9 cellular contexts compared by ENCODE assay signal in the genomic region with DNA sequence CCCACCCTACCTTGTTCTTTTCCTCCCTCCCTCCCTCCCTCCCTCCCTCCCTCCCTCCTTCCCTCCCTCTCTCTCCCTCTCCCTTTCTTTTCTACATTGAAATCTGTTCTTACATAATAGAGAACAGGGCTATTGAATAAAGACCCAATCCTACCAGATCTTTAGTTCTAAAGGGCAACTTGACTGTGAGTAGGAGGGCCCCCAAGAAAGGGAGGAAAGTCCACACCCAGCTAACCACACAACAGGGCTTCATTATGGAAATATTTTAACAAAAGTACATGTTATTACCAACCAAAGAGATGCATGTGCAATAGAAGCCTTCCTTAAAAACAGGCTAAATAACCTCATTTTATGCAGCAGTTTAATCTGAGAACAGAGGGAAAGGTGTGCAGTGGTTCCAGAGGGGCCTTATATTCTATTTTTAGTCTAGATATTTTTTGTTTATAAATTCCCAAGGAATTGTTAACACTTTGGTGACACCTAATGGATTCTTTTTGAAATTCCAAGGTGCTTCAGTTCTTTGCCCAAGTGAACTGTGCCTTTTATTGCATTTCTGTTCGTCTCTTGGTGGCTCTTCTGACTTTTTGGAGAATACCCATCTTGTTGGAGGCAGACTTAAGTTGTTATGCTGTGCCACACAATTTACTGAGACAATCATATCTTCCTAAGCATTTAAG.
DNase-seq lines count a peak whose midpoint lies in the region; ATAC-seq and TF ChIP-seq lines count a peak whose summit lies in the region.
"Had no signal": no experiment of that assay in that cellular context is flagged by ENCODE, and none has a peak within 500 bp of the region (broad histone marks: within the 10 kb centered on the region; RNA-seq: fewer than 3 reads in every experiment).

No MANE protein-coding gene starts in this region.

- peaks cover 73% of the 10 kb centered on the region for H3K4me1 Mint-ChIP-seq in activated T-helper 1 cell treated with anti-CD3 and anti-CD28 coated beads, Interleukin-12 subunit alpha, Interleukin-12 subunit beta, Interleukin-2, Interleukin-4 antibody, amounts not matched to agents 30 ng/mL and 10 ng/mL and 1 ng/mL, durations not matched to agents 14 hours and 24 hours and 36 hours (ENCODE audit: low read depth)

- H3K27ac ChIP-seq in effector memory CD4-positive, alpha-beta T cell (ENCODE audit: insufficient read depth, low read length, poor library complexity, severe bottlenecking) = peak overlapping the region; percentile 27
- H3K27ac ChIP-seq in neutrophil = peak overlapping the region; percentile 95

- no peak for ATAC-seq in GM21723 (IDR thresholded peaks at IDR 0.05; ENCODE audit: unreplicated experiment)

- H3K36me3 Mint-ChIP-seq in activated T-helper 1 cell treated with anti-CD3 and anti-CD28 coated beads, Interleukin-12 subunit alpha, Interleukin-12 subunit beta, Interleukin-2, Interleukin-4 antibody, amounts not matched to agents 30 ng/mL and 10 ng/mL and 1 ng/mL, durations not matched to agents 14 hours and 24 hours and 36 hours (ENCODE audit: low read depth) = peaks cover 42% of the 10 kb centered on the region

- no peaks in the 10 kb centered on the region for H3K9me3 Mint-ChIP-seq in activated T-helper 1 cell treated with anti-CD3 and anti-CD28 coated beads, Interleukin-12 subunit alpha, Interleukin-12 subunit beta, Interleukin-2, Interleukin-4 antibody, amounts not matched to agents 30 ng/mL and 10 ng/mL and 1 ng/mL, durations not matched to agents 14 hours and 24 hours and 36 hours
- H3K9me3 Mint-ChIP-seq: activated B cell treated with CpG ODN at 0.5 μM for 24 hours had no signal

- H3K27me3 Mint-ChIP-seq in activated T-helper 1 cell treated with anti-CD3 and anti-CD28 coated beads, Interleukin-12 subunit alpha, Interleukin-12 subunit beta, Interleukin-2, Interleukin-4 antibody, amounts not matched to agents 30 ng/mL and 10 ng/mL and 1 ng/mL, durations not matched to agents 14 hours and 24 hours and 36 hours (ENCODE audit: insufficient read depth) = no peaks in the 10 kb centered on the region
- H3K27me3 Mint-ChIP-seq: activated B cell treated with CpG ODN at 0.5 μM for 24 hours had no signal

- no peak overlapping the region for H3K4me3 Mint-ChIP-seq in activated T-helper 1 cell treated with anti-CD3 and anti-CD28 coated beads, Interleukin-12 subunit alpha, Interleukin-12 subunit beta, Interleukin-2, Interleukin-4 antibody, amounts not matched to agents 30 ng/mL and 10 ng/mL and 1 ng/mL, durations not matched to agents 14 hours and 24 hours and 36 hours
- H3K4me3 Mint-ChIP-seq: activated B cell treated with CpG ODN at 0.5 μM for 24 hours had no signal

- intact Hi-C loops in activated T-helper 1 cell treated with anti-CD3 and anti-CD28 coated beads, Interleukin-12 subunit alpha, Interleukin-12 subunit beta, Interleukin-2, Interleukin-4 antibody, amounts not matched to agents 30 ng/mL and 10 ng/mL and 1 ng/mL, durations not matched to agents 14 hours and 24 hours and 36 hours (cut with micrococcal nuclease) = loop anchor here (2.0 kb wide), 1 partner anchor 15 kb away; no protein-coding TSS in a partner anchor

- TF ChIP-seq CTCF in neutrophil (IDR thresholded peaks at IDR 0.05) = no peak

- H3K9me3 ChIP-seq in effector memory CD4-positive, alpha-beta T cell (ENCODE audit: control insufficient read depth, low read length) = no peaks in the 10 kb centered on the region
- H3K9me3 ChIP-seq in neutrophil = no peaks in the 10 kb centered on the region

- H3K27ac Mint-ChIP-seq in activated T-helper 1 cell treated with anti-CD3 and anti-CD28 coated beads, Interleukin-12 subunit alpha, Interleukin-12 subunit beta, Interleukin-2, Interleukin-4 antibody, amounts not matched to agents 30 ng/mL and 10 ng/mL and 1 ng/mL, durations not matched to agents 14 hours and 24 hours and 36 hours = no peak overlapping the region

- H3K27me3 ChIP-seq in effector memory CD4-positive, alpha-beta T cell (replicated peaks; ENCODE audit: control insufficient read depth, insufficient read depth, low read length, poor library complexity, severe bottlenecking) = no peaks in the 10 kb centered on the region
- H3K27me3 ChIP-seq in neutrophil = no peaks in the 10 kb centered on the region

- DNase-seq in NCI-H510A treated with DMSO at 0.1 percent for 48 hours (lab: John Stamatoyannopoulos, UW) = peak; percentile 21
- no peak for DNase-seq in NCI-H510A (lab: John Stamatoyannopoulos, UW)
- peak; percentile 18 for DNase-seq in NCI-H2196 treated with DMSO at 0.1 percent for 48 hours (lab: John Stamatoyannopoulos, UW; ENCODE audit: unreplicated experiment)
- DNase-seq in effector memory CD4-positive, alpha-beta T cell = no peak
- no peak for DNase-seq in activated T-helper 1 cell treated with anti-CD3 and anti-CD28 coated beads, Interleukin-12 subunit alpha, Interleukin-12 subunit beta, Interleukin-2, Interleukin-4 antibody, amounts not matched to agents 30 ng/mL and 10 ng/mL and 1 ng/mL, durations not matched to agents 14 hours and 24 hours and 36 hours (ENCODE audit: low spot score)
- DNase-seq in activated CD8-positive, alpha-beta memory T cell treated with anti-CD3 and anti-CD28 coated beads for 24 hours = no peak
- DNase-seq: activated B cell treated with CpG ODN at 0.5 μM for 24 hours had no signal

- H3K4me1 ChIP-seq in effector memory CD4-positive, alpha-beta T cell (ENCODE audit: control insufficient read depth, insufficient read depth, low read length, poor library complexity, severe bottlenecking) = peaks cover 50% of the 10 kb centered on the region
- H3K4me1 ChIP-seq in neutrophil (ENCODE audit: control insufficient read depth in 1 of 2, insufficient read depth in 1 of 2, low read depth in 1 of 2, low read length in 1 of 2) = peaks cover 61 to 62% of the 10 kb centered on the region in 2 experiments

- H3K36me3 ChIP-seq in effector memory CD4-positive, alpha-beta T cell (ENCODE audit: control insufficient read depth, insufficient read depth, low read length) = peaks cover 31% of the 10 kb centered on the region
- peaks cover 78% of the 10 kb centered on the region for H3K36me3 ChIP-seq in neutrophil

- no peak overlapping the region for H3K4me3 ChIP-seq in effector memory CD4-positive, alpha-beta T cell (ENCODE audit: insufficient read depth, low read depth, low read length, poor library complexity, severe bottlenecking)
- H3K4me3 ChIP-seq in neutrophil (ENCODE audit: low read depth in 1 of 2, low read length in 1 of 2) = no peak overlapping the region

Comparison
In these comparisons a context has a peak if more than half of its experiments do, and no peak if none do; other contexts are left out.
1. DNase-seq: peak in NCI-H510A treated with DMSO at 0.1 percent for 48 hours (single experiment) and NCI-H2196 treated with DMSO at 0.1 percent for 48 hours (single experiment); none in NCI-H510A (single experiment), effector memory CD4-positive, alpha-beta T cell (0 of 3), activated T-helper 1 cell treated with anti-CD3 and anti-CD28 coated beads, Interleukin-12 subunit alpha, Interleukin-12 subunit beta, Interleukin-2, Interleukin-4 antibody, amounts not matched to agents 30 ng/mL and 10 ng/mL and 1 ng/mL, durations not matched to agents 14 hours and 24 hours and 36 hours (single experiment) and activated CD8-positive, alpha-beta memory T cell treated with anti-CD3 and anti-CD28 coated beads for 24 hours (single experiment).